ENCODE assay signal across 20 cellular contexts in the genomic region with DNA sequence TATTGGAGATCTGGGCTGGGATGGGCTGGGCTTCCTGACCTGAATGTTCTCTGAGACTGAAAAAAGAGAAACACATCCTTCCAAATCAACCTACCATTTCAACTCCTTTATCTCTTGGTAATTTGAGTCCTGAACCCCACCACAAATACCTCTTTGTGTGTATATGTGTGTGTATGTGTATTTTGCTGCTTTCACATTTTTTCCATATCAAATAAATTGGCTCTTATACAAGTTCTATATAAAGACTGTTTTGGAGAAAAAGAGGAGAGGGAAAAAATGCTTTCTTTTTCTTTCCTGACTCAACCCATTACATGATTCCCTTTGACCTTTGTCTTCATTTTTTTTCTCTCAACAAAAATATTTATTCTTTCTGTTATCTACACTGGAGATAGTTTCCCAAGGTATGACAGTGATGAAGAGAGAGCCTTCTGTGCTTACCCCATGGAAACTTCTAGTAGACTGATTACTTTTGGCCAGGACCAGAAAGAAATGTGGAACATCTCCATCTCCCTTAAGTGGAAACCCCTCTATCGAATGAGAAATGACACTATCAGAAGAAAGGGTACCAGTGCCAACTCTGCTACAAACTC.
DNase-seq lines count a peak whose midpoint lies in the region; ATAC-seq, FAIRE-seq and TF ChIP-seq lines count a peak whose summit lies in the region.
"Had no signal": no experiment of that assay in that cellular context is flagged by ENCODE, and none has a peak within 500 bp of the region (broad histone marks: within the 10 kb centered on the region; RNA-seq: fewer than 3 reads in every experiment).

No MANE protein-coding gene starts in this region.

- 0 out of 2 replicates have a peak overlapping the region, but pooled peaks have one; percentile 3 for H3K4me3 Mint-ChIP-seq in HFFc6

- POLR2A ChIA-PET in A549 (lab: Yijun Ruan, JAX) = no interaction called here
- POLR2A ChIA-PET in A673 (lab: Charles Lee; ENCODE audit: low non-redundant PET) = no interaction called here

- TF ChIP-seq EP300 in A549 (IDR thresholded peaks at IDR 0.05) = no peak

- peaks cover 93% of the 10 kb centered on the region for H3K4me1 ChIP-seq in A549
- H3K4me1 ChIP-seq in A673 (ENCODE audit: insufficient read depth, low read length, poor library complexity, severe bottlenecking) = peaks cover 14% of the 10 kb centered on the region
- H3K4me1 ChIP-seq: Caco-2 had no signal

- WGBS in A549 (ENCODE audit: missing lambda C conversion rate) = 100% methylated on average over 1 of the region's 1 CpG

- peak overlapping the region; percentile 91 to 95 for H3K27ac ChIP-seq in A549
- H3K27ac ChIP-seq in brain microvascular endothelial cell = peak overlapping the region; percentile 87
- no peak overlapping the region for H3K27ac ChIP-seq in A673 (ENCODE audit: low read depth, low read length, poor library complexity, severe bottlenecking)
- H3K27ac ChIP-seq: KMS-11 had no signal

- H3K4me2 ChIP-seq in A549 = peak overlapping the region; percentile 27
- H3K4me2 ChIP-seq: KMS-11 had no signal

- CTCF ChIA-PET in A549 (lab: Yijun Ruan, JAX) (no interaction called here), A673 (lab: Charles Lee) (no interaction called here)

- no peaks in the 10 kb centered on the region for H3K27me3 ChIP-seq in brain microvascular endothelial cell (replicated peaks)
- H3K27me3 ChIP-seq in A673 (replicated peaks; ENCODE audit: insufficient read depth, low read depth, low read length, poor library complexity) = no peaks in the 10 kb centered on the region
- H3K27me3 ChIP-seq: MG63 had no signal

- H3K4me1 Mint-ChIP-seq in HFFc6 (ENCODE audit: low read depth) = peaks cover 53% of the 10 kb centered on the region

- no peak for ATAC-seq in A549
- ATAC-seq: HepG2, Panc1 had no signal

- no peak for DNase-seq in A549 (ENCODE audit: low read depth in 1 of 2, low spot score in 1 of 2)
- no peak for DNase-seq in HFFc6
- DNase-seq in brain microvascular endothelial cell = no peak
- DNase-seq in iris pigment epithelial cell (ENCODE audit: low read depth) = peak; percentile 43
- DNase-seq in A673 (ENCODE audit: low spot score) = no peak
- DNase-seq in DMS79 (lab: John Stamatoyannopoulos, UW) = no peak
- DNase-seq in activated CD4-positive, alpha-beta T cell treated with anti-CD3 and anti-CD28 coated beads, Interleukin-2, amount 50 U/mL, for 48 hours = no peak
- no peak for DNase-seq in inferior parietal cortex (ENCODE audit: extremely low spot score)
- DNase-seq: AML-193, Caco-2, DMS153, NCI-H1092, NCI-H146, NCI-H2081 treated with DMSO at 0.1 percent for 48 hours, NCI-H524, Right ventricle myocardium superior had no signal

- no peak for TF ChIP-seq RAD21 in A549 (conservative IDR thresholded peaks at IDR 0.05 in 1 of 2, IDR thresholded peaks at IDR 0.05 in 1 of 2)

- H3K36me3 ChIP-seq in brain microvascular endothelial cell (replicated peaks) = peaks cover 55% of the 10 kb centered on the region
- H3K36me3 ChIP-seq in A673 (ENCODE audit: insufficient read depth, low read length, poor library complexity, severe bottlenecking) = peaks cover 71% of the 10 kb centered on the region
- H3K36me3 ChIP-seq: MG63 had no signal

- peaks cover 41% of the 10 kb centered on the region for H3K36me3 Mint-ChIP-seq in HFFc6 (ENCODE audit: low read depth)

- H3K9me3 Mint-ChIP-seq in HFFc6 = no peaks in the 10 kb centered on the region

- H3K27me3 Mint-ChIP-seq in HFFc6 (ENCODE audit: insufficient read depth) = peaks cover 1% of the 10 kb centered on the region; the same call in 1 of the 2 replicates

- no peak for TF ChIP-seq POLR2A in A549 (IDR thresholded peaks at IDR 0.05; ENCODE audit: low read length)

- in situ Hi-C loops in brain microvascular endothelial cell (cut with HindIII; ENCODE audit: low pct_ligation_motif_present, low sequenced_read_pairs) = no loop called here

- TF ChIP-seq CTCF in A549 (IDR thresholded peaks at IDR 0.05) (no peak), HFFc6 (IDR thresholded peaks at IDR 0.05) (no peak), brain microvascular endothelial cell (IDR thresholded peaks at IDR 0.05; ENCODE audit: low read depth, low read length, missing control alignments) (no peak), A673 (conservative IDR thresholded peaks at IDR 0.05; ENCODE audit: low read depth, low read length) (no peak)

- intact Hi-C loops in A673 (cut with micrococcal nuclease; ENCODE audit: unreplicated experiment) = no loop called here

- no TSS peak for BruUV-seq in A673 (replicated peaks; lab: Mats Ljungman, UMichigan)

- H3K4me3 ChIP-seq in A549 (no peak overlapping the region), brain microvascular endothelial cell (ENCODE audit: low read depth, low read length) (no peak overlapping the region), A673 (ENCODE audit: low read depth, low read length, poor library complexity, severe bottlenecking) (no peak overlapping the region)
- H3K4me3 ChIP-seq: MG63 had no signal

- peak overlapping the region; percentile 82 for H3K27ac Mint-ChIP-seq in HFFc6

- H3K9me3 ChIP-seq in A549 (no peaks in the 10 kb centered on the region), A673 (ENCODE audit: low read depth, low read length, poor library complexity, severe bottlenecking) (no peaks in the 10 kb centered on the region)
- H3K9me3 ChIP-seq: Caco-2, MG63 had no signal

- peak; percentile 63 for FAIRE-seq in A549 (lab: Jason Lieb, UNC)
- FAIRE-seq: HepG2 had no signal

TF ChIP-seq in A549, 52 proteins besides CTCF, POLR2A, EP300 and RAD21:
- TF ChIP-seq, protein P1, sequence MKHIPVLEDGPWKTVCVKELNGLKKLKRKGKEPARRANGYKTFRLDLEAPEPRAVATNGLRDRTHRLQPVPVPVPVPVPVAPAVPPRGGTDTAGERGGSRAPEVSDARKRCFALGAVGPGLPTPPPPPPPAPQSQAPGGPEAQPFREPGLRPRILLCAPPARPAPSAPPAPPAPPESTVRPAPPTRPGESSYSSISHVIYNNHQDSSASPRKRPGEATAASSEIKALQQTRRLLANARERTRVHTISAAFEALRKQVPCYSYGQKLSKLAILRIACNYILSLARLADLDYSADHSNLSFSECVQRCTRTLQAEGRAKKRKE (CRISPR knock-in tag; IDR thresholded peaks at IDR 0.05; ENCODE audit: low read depth) = no peak
- no peak for TF ChIP-seq KDM1A (IDR thresholded peaks at IDR 0.05; ENCODE audit: low read depth)
- TF ChIP-seq JUN (IDR thresholded peaks at IDR 0.05) = 0 out of 5 replicates have a peak, but pooled peaks of 1 of the 2 experiments have one; percentile 0
